In the genomic region with DNA sequence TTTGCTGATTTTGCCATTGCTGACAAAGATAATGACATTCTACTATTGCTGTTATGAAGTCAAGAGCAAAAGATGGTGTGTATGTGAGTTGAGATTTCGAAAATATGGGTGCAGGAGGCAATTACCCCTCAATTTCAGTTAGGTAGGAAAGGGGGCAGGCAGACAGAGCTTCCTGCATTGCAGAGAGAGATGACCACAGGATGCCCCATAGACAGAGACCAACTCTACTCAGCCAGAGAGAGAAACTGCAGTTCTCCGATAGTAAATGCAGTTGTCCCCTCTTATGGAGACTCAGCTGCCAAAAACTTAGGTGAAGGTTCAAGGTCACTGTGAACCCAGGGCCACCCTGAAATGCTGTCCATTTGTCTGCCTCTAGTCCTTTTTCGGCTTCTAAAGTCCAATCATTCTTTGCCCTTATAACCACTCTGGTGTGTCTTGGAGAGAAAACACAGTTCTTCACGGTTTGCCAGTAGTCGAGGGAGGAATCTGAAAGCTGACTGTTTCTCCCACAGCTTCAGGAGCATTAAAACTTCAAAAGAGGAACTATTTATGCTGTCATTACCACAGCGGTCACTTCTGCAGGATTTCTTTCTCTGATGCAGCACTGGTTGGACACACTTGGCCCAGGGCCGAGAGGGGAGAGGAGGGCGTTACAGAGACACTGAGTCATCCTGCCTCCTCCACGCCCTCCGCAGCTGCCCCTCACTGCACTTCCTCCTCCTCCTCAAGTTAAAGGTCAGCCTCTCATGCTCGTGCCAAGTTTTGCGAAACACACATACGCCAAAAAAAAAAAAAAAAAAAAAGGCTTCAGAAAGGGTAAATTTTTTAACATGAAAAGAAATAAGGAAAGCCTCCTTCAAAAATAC, we compare ENCODE assay signal across 1 cellular context.
TF ChIP-seq lines count a peak whose summit lies in the region.

No MANE protein-coding gene starts in this region.

TF ChIP-seq in HepG2, 621 proteins besides CTCF, POLR2A, EP300 and RAD21 (continued from another document and continues in another):
- TF ChIP-seq, protein P1, sequence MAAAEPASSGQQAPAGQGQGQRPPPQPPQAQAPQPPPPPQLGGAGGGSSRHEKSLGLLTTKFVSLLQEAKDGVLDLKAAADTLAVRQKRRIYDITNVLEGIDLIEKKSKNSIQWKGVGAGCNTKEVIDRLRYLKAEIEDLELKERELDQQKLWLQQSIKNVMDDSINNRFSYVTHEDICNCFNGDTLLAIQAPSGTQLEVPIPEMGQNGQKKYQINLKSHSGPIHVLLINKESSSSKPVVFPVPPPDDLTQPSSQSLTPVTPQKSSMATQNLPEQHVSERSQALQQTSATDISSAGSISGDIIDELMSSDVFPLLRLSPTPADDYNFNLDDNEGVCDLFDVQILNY (CRISPR knock-in tag; conservative IDR thresholded peaks at IDR 0.05) = no peak
- TF ChIP-seq JARID2 (CRISPR knock-in tag; IDR thresholded peaks at IDR 0.05; ENCODE audit: insufficient replicate concordance) (no peak), NFRKB (IDR thresholded peaks at IDR 0.05) (no peak), ZSCAN30 (CRISPR knock-in tag; IDR thresholded peaks at IDR 0.05) (no peak), ZNF75D (CRISPR knock-in tag; IDR thresholded peaks at IDR 0.05; ENCODE audit: borderline replicate concordance) (no peak), ZSCAN20 (CRISPR knock-in tag; IDR thresholded peaks at IDR 0.05; ENCODE audit: borderline replicate concordance) (no peak), ZNF282 (IDR thresholded peaks at IDR 0.05; ENCODE audit: partially characterized antibody) (no peak), FOXC1 (CRISPR knock-in tag; IDR thresholded peaks at IDR 0.05; ENCODE audit: borderline replicate concordance) (no peak), RORA (CRISPR knock-in tag; IDR thresholded peaks at IDR 0.05) (no peak), ZNF343 (CRISPR knock-in tag; IDR thresholded peaks at IDR 0.05) (no peak), ZNF230 (CRISPR knock-in tag; IDR thresholded peaks at IDR 0.05) (no peak), HCFC1 (IDR thresholded peaks at IDR 0.05; ENCODE audit: low read depth, low read length) (no peak), ZFX (CRISPR knock-in tag; IDR thresholded peaks at IDR 0.05; ENCODE audit: low read depth) (no peak), CBX2 (IDR thresholded peaks at IDR 0.05; ENCODE audit: low read depth, low read length) (no peak), CBX2 (CRISPR knock-in tag; IDR thresholded peaks at IDR 0.05; ENCODE audit: low read depth) (no peak), HMGA1 (CRISPR knock-in tag; conservative IDR thresholded peaks at IDR 0.05) (no peak), ZNF232 (CRISPR knock-in tag; IDR thresholded peaks at IDR 0.05; ENCODE audit: borderline replicate concordance) (no peak), FOXA1 (IDR thresholded peaks at IDR 0.05) (no peak), FOXA1 (CRISPR knock-in tag; IDR thresholded peaks at IDR 0.05) (peak; percentile 20; the same call in 1 of the 2 replicates), FOSL2 (CRISPR knock-in tag; IDR thresholded peaks at IDR 0.05) (peak; percentile 96), HDAC1 (CRISPR knock-in tag; IDR thresholded peaks at IDR 0.05) (no peak)
- TF ChIP-seq, protein P2, sequence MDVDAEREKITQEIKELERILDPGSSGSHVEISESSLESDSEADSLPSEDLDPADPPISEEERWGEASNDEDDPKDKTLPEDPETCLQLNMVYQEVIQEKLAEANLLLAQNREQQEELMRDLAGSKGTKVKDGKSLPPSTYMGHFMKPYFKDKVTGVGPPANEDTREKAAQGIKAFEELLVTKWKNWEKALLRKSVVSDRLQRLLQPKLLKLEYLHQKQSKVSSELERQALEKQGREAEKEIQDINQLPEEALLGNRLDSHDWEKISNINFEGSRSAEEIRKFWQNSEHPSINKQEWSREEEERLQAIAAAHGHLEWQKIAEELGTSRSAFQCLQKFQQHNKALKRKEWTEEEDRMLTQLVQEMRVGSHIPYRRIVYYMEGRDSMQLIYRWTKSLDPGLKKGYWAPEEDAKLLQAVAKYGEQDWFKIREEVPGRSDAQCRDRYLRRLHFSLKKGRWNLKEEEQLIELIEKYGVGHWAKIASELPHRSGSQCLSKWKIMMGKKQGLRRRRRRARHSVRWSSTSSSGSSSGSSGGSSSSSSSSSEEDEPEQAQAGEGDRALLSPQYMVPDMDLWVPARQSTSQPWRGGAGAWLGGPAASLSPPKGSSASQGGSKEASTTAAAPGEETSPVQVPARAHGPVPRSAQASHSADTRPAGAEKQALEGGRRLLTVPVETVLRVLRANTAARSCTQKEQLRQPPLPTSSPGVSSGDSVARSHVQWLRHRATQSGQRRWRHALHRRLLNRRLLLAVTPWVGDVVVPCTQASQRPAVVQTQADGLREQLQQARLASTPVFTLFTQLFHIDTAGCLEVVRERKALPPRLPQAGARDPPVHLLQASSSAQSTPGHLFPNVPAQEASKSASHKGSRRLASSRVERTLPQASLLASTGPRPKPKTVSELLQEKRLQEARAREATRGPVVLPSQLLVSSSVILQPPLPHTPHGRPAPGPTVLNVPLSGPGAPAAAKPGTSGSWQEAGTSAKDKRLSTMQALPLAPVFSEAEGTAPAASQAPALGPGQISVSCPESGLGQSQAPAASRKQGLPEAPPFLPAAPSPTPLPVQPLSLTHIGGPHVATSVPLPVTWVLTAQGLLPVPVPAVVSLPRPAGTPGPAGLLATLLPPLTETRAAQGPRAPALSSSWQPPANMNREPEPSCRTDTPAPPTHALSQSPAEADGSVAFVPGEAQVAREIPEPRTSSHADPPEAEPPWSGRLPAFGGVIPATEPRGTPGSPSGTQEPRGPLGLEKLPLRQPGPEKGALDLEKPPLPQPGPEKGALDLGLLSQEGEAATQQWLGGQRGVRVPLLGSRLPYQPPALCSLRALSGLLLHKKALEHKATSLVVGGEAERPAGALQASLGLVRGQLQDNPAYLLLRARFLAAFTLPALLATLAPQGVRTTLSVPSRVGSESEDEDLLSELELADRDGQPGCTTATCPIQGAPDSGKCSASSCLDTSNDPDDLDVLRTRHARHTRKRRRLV (CRISPR knock-in tag; IDR thresholded peaks at IDR 0.05) = no peak
- TF ChIP-seq, protein P3, sequence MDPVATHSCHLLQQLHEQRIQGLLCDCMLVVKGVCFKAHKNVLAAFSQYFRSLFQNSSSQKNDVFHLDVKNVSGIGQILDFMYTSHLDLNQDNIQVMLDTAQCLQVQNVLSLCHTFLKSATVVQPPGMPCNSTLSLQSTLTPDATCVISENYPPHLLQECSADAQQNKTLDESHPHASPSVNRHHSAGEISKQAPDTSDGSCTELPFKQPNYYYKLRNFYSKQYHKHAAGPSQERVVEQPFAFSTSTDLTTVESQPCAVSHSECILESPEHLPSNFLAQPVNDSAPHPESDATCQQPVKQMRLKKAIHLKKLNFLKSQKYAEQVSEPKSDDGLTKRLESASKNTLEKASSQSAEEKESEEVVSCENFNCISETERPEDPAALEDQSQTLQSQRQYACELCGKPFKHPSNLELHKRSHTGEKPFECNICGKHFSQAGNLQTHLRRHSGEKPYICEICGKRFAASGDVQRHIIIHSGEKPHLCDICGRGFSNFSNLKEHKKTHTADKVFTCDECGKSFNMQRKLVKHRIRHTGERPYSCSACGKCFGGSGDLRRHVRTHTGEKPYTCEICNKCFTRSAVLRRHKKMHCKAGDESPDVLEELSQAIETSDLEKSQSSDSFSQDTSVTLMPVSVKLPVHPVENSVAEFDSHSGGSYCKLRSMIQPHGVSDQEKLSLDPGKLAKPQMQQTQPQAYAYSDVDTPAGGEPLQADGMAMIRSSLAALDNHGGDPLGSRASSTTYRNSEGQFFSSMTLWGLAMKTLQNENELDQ (CRISPR knock-in tag; IDR thresholded peaks at IDR 0.05; ENCODE audit: borderline replicate concordance) = no peak
- TF ChIP-seq, protein P4, sequence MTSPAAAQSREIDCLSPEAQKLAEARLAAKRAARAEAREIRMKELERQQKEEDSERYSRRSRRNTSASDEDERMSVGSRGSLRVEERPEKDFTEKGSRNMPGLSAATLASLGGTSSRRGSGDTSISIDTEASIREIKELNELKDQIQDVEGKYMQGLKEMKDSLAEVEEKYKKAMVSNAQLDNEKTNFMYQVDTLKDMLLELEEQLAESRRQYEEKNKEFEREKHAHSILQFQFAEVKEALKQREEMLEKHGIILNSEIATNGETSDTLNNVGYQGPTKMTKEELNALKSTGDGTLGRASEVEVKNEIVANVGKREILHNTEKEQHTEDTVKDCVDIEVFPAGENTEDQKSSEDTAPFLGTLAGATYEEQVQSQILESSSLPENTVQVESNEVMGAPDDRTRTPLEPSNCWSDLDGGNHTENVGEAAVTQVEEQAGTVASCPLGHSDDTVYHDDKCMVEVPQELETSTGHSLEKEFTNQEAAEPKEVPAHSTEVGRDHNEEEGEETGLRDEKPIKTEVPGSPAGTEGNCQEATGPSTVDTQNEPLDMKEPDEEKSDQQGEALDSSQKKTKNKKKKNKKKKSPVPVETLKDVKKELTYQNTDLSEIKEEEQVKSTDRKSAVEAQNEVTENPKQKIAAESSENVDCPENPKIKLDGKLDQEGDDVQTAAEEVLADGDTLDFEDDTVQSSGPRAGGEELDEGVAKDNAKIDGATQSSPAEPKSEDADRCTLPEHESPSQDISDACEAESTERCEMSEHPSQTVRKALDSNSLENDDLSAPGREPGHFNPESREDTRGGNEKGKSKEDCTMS (CRISPR knock-in tag; conservative IDR thresholded peaks at IDR 0.05) = no peak
- TF ChIP-seq, protein P5, sequence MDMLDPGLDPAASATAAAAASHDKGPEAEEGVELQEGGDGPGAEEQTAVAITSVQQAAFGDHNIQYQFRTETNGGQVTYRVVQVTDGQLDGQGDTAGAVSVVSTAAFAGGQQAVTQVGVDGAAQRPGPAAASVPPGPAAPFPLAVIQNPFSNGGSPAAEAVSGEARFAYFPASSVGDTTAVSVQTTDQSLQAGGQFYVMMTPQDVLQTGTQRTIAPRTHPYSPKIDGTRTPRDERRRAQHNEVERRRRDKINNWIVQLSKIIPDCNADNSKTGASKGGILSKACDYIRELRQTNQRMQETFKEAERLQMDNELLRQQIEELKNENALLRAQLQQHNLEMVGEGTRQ (IDR thresholded peaks at IDR 0.05; ENCODE audit: low read depth, low read length) = no peak
- TF ChIP-seq, protein P5 (CRISPR knock-in tag; IDR thresholded peaks at IDR 0.05; ENCODE audit: borderline replicate concordance) = no peak
- TF ChIP-seq, protein P6, sequence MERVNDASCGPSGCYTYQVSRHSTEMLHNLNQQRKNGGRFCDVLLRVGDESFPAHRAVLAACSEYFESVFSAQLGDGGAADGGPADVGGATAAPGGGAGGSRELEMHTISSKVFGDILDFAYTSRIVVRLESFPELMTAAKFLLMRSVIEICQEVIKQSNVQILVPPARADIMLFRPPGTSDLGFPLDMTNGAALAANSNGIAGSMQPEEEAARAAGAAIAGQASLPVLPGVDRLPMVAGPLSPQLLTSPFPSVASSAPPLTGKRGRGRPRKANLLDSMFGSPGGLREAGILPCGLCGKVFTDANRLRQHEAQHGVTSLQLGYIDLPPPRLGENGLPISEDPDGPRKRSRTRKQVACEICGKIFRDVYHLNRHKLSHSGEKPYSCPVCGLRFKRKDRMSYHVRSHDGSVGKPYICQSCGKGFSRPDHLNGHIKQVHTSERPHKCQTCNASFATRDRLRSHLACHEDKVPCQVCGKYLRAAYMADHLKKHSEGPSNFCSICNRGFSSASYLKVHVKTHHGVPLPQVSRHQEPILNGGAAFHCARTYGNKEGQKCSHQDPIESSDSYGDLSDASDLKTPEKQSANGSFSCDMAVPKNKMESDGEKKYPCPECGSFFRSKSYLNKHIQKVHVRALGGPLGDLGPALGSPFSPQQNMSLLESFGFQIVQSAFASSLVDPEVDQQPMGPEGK (CRISPR knock-in tag; IDR thresholded peaks at IDR 0.05) = peak; percentile 21; the same call in 1 of the 2 replicates
- TF ChIP-seq, protein P7, sequence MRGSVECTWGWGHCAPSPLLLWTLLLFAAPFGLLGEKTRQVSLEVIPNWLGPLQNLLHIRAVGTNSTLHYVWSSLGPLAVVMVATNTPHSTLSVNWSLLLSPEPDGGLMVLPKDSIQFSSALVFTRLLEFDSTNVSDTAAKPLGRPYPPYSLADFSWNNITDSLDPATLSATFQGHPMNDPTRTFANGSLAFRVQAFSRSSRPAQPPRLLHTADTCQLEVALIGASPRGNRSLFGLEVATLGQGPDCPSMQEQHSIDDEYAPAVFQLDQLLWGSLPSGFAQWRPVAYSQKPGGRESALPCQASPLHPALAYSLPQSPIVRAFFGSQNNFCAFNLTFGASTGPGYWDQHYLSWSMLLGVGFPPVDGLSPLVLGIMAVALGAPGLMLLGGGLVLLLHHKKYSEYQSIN (CRISPR knock-in tag; IDR thresholded peaks at IDR 0.05; ENCODE audit: borderline replicate concordance) = no peak
- TF ChIP-seq, protein P8, sequence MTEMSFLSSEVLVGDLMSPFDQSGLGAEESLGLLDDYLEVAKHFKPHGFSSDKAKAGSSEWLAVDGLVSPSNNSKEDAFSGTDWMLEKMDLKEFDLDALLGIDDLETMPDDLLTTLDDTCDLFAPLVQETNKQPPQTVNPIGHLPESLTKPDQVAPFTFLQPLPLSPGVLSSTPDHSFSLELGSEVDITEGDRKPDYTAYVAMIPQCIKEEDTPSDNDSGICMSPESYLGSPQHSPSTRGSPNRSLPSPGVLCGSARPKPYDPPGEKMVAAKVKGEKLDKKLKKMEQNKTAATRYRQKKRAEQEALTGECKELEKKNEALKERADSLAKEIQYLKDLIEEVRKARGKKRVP (CRISPR knock-in tag; IDR thresholded peaks at IDR 0.05) = no peak
- TF ChIP-seq, protein P9, sequence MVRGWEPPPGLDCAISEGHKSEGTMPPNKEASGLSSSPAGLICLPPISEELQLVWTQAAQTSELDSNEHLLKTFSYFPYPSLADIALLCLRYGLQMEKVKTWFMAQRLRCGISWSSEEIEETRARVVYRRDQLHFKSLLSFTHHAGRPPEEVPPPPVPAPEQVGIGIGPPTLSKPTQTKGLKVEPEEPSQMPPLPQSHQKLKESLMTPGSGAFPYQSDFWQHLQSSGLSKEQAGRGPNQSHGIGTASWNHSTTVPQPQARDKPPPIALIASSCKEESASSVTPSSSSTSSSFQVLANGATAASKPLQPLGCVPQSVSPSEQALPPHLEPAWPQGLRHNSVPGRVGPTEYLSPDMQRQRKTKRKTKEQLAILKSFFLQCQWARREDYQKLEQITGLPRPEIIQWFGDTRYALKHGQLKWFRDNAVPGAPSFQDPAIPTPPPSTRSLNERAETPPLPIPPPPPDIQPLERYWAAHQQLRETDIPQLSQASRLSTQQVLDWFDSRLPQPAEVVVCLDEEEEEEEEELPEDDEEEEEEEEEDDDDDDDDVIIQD (CRISPR knock-in tag; IDR thresholded peaks at IDR 0.05; ENCODE audit: low read depth) = no peak
- TF ChIP-seq, protein P10, sequence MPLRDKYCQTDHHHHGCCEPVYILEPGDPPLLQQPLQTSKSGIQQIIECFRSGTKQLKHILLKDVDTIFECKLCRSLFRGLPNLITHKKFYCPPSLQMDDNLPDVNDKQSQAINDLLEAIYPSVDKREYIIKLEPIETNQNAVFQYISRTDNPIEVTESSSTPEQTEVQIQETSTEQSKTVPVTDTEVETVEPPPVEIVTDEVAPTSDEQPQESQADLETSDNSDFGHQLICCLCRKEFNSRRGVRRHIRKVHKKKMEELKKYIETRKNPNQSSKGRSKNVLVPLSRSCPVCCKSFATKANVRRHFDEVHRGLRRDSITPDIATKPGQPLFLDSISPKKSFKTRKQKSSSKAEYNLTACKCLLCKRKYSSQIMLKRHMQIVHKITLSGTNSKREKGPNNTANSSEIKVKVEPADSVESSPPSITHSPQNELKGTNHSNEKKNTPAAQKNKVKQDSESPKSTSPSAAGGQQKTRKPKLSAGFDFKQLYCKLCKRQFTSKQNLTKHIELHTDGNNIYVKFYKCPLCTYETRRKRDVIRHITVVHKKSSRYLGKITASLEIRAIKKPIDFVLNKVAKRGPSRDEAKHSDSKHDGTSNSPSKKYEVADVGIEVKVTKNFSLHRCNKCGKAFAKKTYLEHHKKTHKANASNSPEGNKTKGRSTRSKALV (CRISPR knock-in tag; IDR thresholded peaks at IDR 0.05) = no peak
